27 cellular contexts compared by ENCODE assay signal in the genomic region with DNA sequence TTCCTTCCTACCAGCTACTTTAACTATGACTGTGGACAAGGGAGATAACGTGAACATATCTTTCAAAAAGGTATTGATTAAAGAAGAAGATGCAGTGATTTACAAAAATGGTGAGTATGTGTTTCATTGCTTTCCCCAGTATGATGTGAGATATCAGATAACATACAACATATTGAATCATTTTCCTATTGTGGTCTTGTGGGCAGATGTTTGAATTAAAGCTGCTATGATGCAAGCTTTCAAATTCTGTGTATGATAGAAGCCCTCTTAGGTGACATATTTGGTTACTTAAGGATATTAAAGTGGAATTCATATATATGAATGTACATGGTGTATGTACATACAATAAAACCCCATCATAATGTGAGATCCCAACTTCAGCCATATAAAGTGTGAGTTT. TPM values are rescaled to one million over a fixed set of nuclear protein-coding genes. Genes with fewer than 3 reads are reported as not detected.
"Had no signal": no experiment of that assay in that cellular context is flagged by ENCODE, and none has a peak within 500 bp of the region (broad histone marks: within the 10 kb centered on the region; RNA-seq: fewer than 3 reads in every experiment).

No MANE protein-coding gene starts in this region.

- H3K9me3 ChIP-seq: colonic mucosa, esophagus squamous epithelium had no signal

- H3K27me3 ChIP-seq: brain microvascular endothelial cell, colonic mucosa, esophagus squamous epithelium had no signal

- H3K4me3 ChIP-seq: colonic mucosa, esophagus squamous epithelium had no signal

- H3K36me3 ChIP-seq: brain microvascular endothelial cell, colonic mucosa, esophagus squamous epithelium had no signal

- ATAC-seq: activated CD8-positive, alpha-beta memory T cell treated with anti-CD3 and anti-CD28 coated beads, Interleukin-2, amount 10 ng/mL, durations not matched to agents 7 days and 5 days; activated CD8-positive, alpha-beta T cell treated with anti-CD3 and anti-CD28 coated beads, Interleukin-2, amount 10 ng/mL, durations not matched to agents 7 days and 5 days; activated naive CD8-positive, alpha-beta T cell treated with anti-CD3 and anti-CD28 coated beads, Interleukin-2, amount 50 U/mL, for 24 hours; WTC11 had no signal

- DNase-seq: activated CD4-positive, alpha-beta memory T cell treated with anti-CD3 and anti-CD28 coated beads for 36 hours; activated CD4-positive, alpha-beta T cell treated with anti-CD3 and anti-CD28 coated beads for 1 hour; activated CD4-positive, alpha-beta T cell treated with anti-CD3 and anti-CD28 coated beads for 48 hours; activated CD8-positive, alpha-beta memory T cell treated with anti-CD3 and anti-CD28 coated beads, Interleukin-2, amount 10 ng/mL, durations not matched to agents 7 days and 5 days; activated CD8-positive, alpha-beta memory T cell treated with anti-CD3 and anti-CD28 coated beads, Interleukin-2, amount 50 U/mL, for 4 hours; activated CD8-positive, alpha-beta T cell treated with anti-CD3 and anti-CD28 coated beads, Interleukin-2, amount 10 ng/mL, durations not matched to agents 7 days and 5 days; activated effector memory CD4-positive, alpha-beta T cell treated with anti-CD3 and anti-CD28 coated beads, Interleukin-2, amount 50 U/mL, for 16 hours; activated naive CD4-positive, alpha-beta T cell treated with anti-CD3 and anti-CD28 coated beads for 36 hours; activated naive CD8-positive, alpha-beta T cell treated with anti-CD3 and anti-CD28 coated beads for 36 hours; activated naive CD8-positive, alpha-beta T cell treated with anti-CD3 and anti-CD28 coated beads, Interleukin-2, amount 50 U/mL, for 24 hours; activated T-cell treated with anti-CD3 and anti-CD28 coated beads, Interleukin-2, amount 50 U/mL, for 1 hour; activated T-cell treated with anti-CD3 and anti-CD28 coated beads, Interleukin-2, amount 50 U/mL, for 48 hours; amniotic stem cell; anterior cingulate cortex; brain microvascular endothelial cell; colonic mucosa; effector CD8-positive, alpha-beta T cell; esophagus squamous epithelium; foreskin fibroblast; head of caudate nucleus had no signal

- H3K27ac ChIP-seq: brain microvascular endothelial cell, colonic mucosa, epithelial cell of prostate, esophagus squamous epithelium, VCaP had no signal

- H3K4me1 ChIP-seq: colonic mucosa, esophagus squamous epithelium had no signal

RNA-seq across cellular contexts. Expression of a gene that starts 59.5 kb away (rescaled TPM):
- total RNA-seq: activated CD4-positive, alpha-beta memory T cell treated with anti-CD3 and anti-CD28 coated beads for 36 hours; activated CD8-positive, alpha-beta memory T cell treated with anti-CD3 and anti-CD28 coated beads for 36 hours; activated CD8-positive, alpha-beta memory T cell treated with anti-CD3 and anti-CD28 coated beads, Interleukin-2, amount 10 ng/mL, durations not matched to agents 7 days and 5 days; activated CD8-positive, alpha-beta T cell treated with anti-CD3 and anti-CD28 coated beads, Interleukin-2, amount 10 ng/mL, durations not matched to agents 7 days and 5 days; activated naive CD4-positive, alpha-beta T cell treated with anti-CD3 and anti-CD28 coated beads for 36 hours; activated naive CD8-positive, alpha-beta T cell treated with anti-CD3 and anti-CD28 coated beads for 36 hours; activated T-helper 1 cell treated with anti-CD3 and anti-CD28 coated beads, Interleukin-12 subunit alpha, Interleukin-12 subunit beta, Interleukin-2, Interleukin-4 antibody, amounts not matched to agents 30 ng/mL and 10 ng/mL and 1 ng/mL, durations not matched to agents 14 hours and 24 hours and 36 hours; activated T-helper 2 cell treated with anti-CD3 and anti-CD28 coated beads, Interferon-gamma antibody, Interleukin-2, Interleukin-4, amounts not matched to agents 10 μg/mL and 5 μg/mL and 100 μg/mL, durations not matched to agents 14 hours and 24 hours and 36 hours; T-helper 1 cell treated with Interleukin-12 subunit alpha and Interleukin-12 subunit beta and Interleukin-4 antibody, amounts not matched to agents 30 ng/mL and 1 ng/mL, for 36 hours had no signal
